21 cellular contexts compared by ENCODE assay signal in genomic region chr7:4010923-4011656, GRCh38.
DNase-seq lines count a peak whose midpoint lies in the region; ATAC-seq and TF ChIP-seq lines count a peak whose summit lies in the region.
"Had no signal": no experiment of that assay in that cellular context is flagged by ENCODE, and none has a peak within 500 bp of the region (broad histone marks: within the 10 kb centered on the region; RNA-seq: fewer than 3 reads in every experiment).

No MANE protein-coding gene starts in this region.

- H2AK5ac ChIP-seq in neuronal stem cell (ENCODE audit: low read depth, low read length) = no peak overlapping the region

- no peak overlapping the region for H3K9ac ChIP-seq in neuronal stem cell (ENCODE audit: low read depth, low read length, poor library complexity)
- H3K9ac ChIP-seq: KMS-11 had no signal

- no peaks in the 10 kb centered on the region for H3K79me2 ChIP-seq in GM23338 (replicated peaks; ENCODE audit: insufficient read depth)

- no peak overlapping the region for H3K14ac ChIP-seq in neuronal stem cell (ENCODE audit: low read length)

- H3K4me1 Mint-ChIP-seq in GM23338 = peaks cover 60% of the 10 kb centered on the region
- peaks cover 69% of the 10 kb centered on the region for H3K4me1 Mint-ChIP-seq in WTC11
- no peaks in the 10 kb centered on the region for H3K4me1 Mint-ChIP-seq in chondrocyte (ENCODE audit: low read depth)
- H3K4me1 Mint-ChIP-seq: B cell, CD14-positive monocyte had no signal

- H4K20me1 ChIP-seq in GM23338 (replicated peaks; ENCODE audit: insufficient read depth) = no peaks in the 10 kb centered on the region

- H3K4ac ChIP-seq in neuronal stem cell (ENCODE audit: low read length) = no peak overlapping the region

- H3K4me3 Mint-ChIP-seq in GM23338 (no peak overlapping the region), WTC11 (no peak overlapping the region), chondrocyte (ENCODE audit: unreplicated experiment) (no peak overlapping the region)
- H3K4me3 Mint-ChIP-seq: B cell, CD14-positive monocyte had no signal

- H3K27me3 Mint-ChIP-seq in GM23338 (ENCODE audit: insufficient read depth, low read depth, poor library complexity) (peaks cover 4% of the 10 kb centered on the region), WTC11 (ENCODE audit: low read depth) (peaks cover under 1% of the 10 kb centered on the region; the same call in 1 of the 2 replicates), chondrocyte (ENCODE audit: low read depth) (no peaks in the 10 kb centered on the region)

- H3K27me3 ChIP-seq in GM23338 (ENCODE audit: insufficient read depth) = no peaks in the 10 kb centered on the region
- no peaks in the 10 kb centered on the region for H3K27me3 ChIP-seq in neuronal stem cell (ENCODE audit: control insufficient read depth in 3 of 3, insufficient read depth in 3 of 3, low read depth in 1 of 3, low read length in 3 of 3)
- H3K27me3 ChIP-seq: SJCRH30 had no signal

- H3F3A ChIP-seq in GM23338 (replicated peaks; ENCODE audit: low read depth) = peaks cover 7% of the 10 kb centered on the region; the same call in 1 of the 2 replicates

- no peak overlapping the region for H4K91ac ChIP-seq in neuronal stem cell (ENCODE audit: low read depth, low read length, poor library complexity)

- no CpG with 5 or more reads among the region's 30 CpGs for whole genome bisulfite sequencing in neuronal stem cell (ENCODE audit: extremely low coverage in 2 of 2, insufficient read length in 2 of 2, insufficient replicate concordance in 1 of 2), 2 donors

- TF ChIP-seq CTCF in GM23338 (conservative IDR thresholded peaks at IDR 0.05; ENCODE audit: low read depth in 2 of 2) = no peak
- no peak for TF ChIP-seq CTCF in WTC11 (IDR thresholded peaks at IDR 0.05)
- TF ChIP-seq CTCF in chondrocyte (IDR thresholded peaks at IDR 0.05) = no peak

- H3K27ac ChIP-seq in GM23338 (ENCODE audit: low read depth) (peak overlapping the region; percentile 75), neuronal stem cell (replicated peaks; ENCODE audit: low read length) (no peak overlapping the region)
- H3K27ac ChIP-seq: A549, KMS-11, SJCRH30 had no signal

- no peak overlapping the region for H3K4me3 ChIP-seq in GM23338
- H3K4me3 ChIP-seq in neuronal stem cell (ENCODE audit: low read length in 2 of 2) = no peak overlapping the region
- H3K4me3 ChIP-seq: A549, SJCRH30 had no signal

- H3K9me3 Mint-ChIP-seq in GM23338 = no peaks in the 10 kb centered on the region
- peaks cover 4% of the 10 kb centered on the region for H3K9me3 Mint-ChIP-seq in WTC11
- no peaks in the 10 kb centered on the region for H3K9me3 Mint-ChIP-seq in chondrocyte (ENCODE audit: low read depth)

- peaks cover 9% of the 10 kb centered on the region for H3K36me3 Mint-ChIP-seq in GM23338 (ENCODE audit: low read depth)
- H3K36me3 Mint-ChIP-seq in WTC11 = peaks cover 9% of the 10 kb centered on the region
- H3K36me3 Mint-ChIP-seq in chondrocyte (ENCODE audit: low read depth) = peaks cover 6% of the 10 kb centered on the region
- H3K36me3 Mint-ChIP-seq: CD14-positive monocyte had no signal

- POLR2A ChIA-PET in WTC11 (lab: Charles Lee) = no interaction called here

- H3K23ac ChIP-seq in neuronal stem cell (ENCODE audit: low read depth, low read length, poor library complexity) = no peak overlapping the region

- H3K36me3 ChIP-seq in GM23338 (ENCODE audit: insufficient read depth) = no peaks in the 10 kb centered on the region
- H3K36me3 ChIP-seq in neuronal stem cell (replicated peaks in 1 of 2; ENCODE audit: control insufficient read depth in 2 of 2, insufficient read depth in 2 of 2, low read length in 2 of 2) = peaks cover 0 to 6% of the 10 kb centered on the region in 2 donors
- H3K36me3 ChIP-seq: SJCRH30 had no signal

- H2BK12ac ChIP-seq in neuronal stem cell (ENCODE audit: low read length) = no peak overlapping the region

- H3K4me1 ChIP-seq in GM23338 (ENCODE audit: insufficient read depth) (peaks cover 56% of the 10 kb centered on the region), neuronal stem cell (ENCODE audit: control insufficient read depth in 2 of 2, insufficient read depth in 1 of 2, low read depth in 1 of 2, low read length in 2 of 2) (peaks cover 3 to 11% of the 10 kb centered on the region in 2 donors)
- H3K4me1 ChIP-seq: A549, SJCRH30 had no signal

- no peak overlapping the region for H2BK5ac ChIP-seq in neuronal stem cell (ENCODE audit: low read length)

- DNase-seq in GM23338 (ENCODE audit: low spot score) (no peak), WTC11 (ENCODE audit: low spot score) (no peak), left lobe of liver (ENCODE audit: low spot score) (peak; percentile 37), neuronal stem cell (ENCODE audit: low spot score) (no peak), ureter (ENCODE audit: low spot score) (no peak), chondrocyte (ENCODE audit: low spot score) (no peak)
- DNase-seq: EL, HCEC 1CT, IMR-90, NCI-H1105, NCI-H146, NCI-H2029, NCI-H526, OCI-M1, SJCRH30 had no signal

- peak; percentile 41 for ATAC-seq in GM23338
- ATAC-seq in WTC11 = peak; percentile 45; the same call in 1 of the 2 replicates
- ATAC-seq in left lobe of liver = no peak
- no peak for ATAC-seq in GM19467 (IDR thresholded peaks at IDR 0.05; ENCODE audit: unreplicated experiment)
- ATAC-seq in GM18502 (IDR thresholded peaks at IDR 0.05; ENCODE audit: poor library complexity, unreplicated experiment) = no peak
- ATAC-seq: A549 had no signal

- no peak overlapping the region for H3K27ac Mint-ChIP-seq in GM23338
- H3K27ac Mint-ChIP-seq in WTC11 = peak overlapping the region; percentile 63
- no peak overlapping the region for H3K27ac Mint-ChIP-seq in chondrocyte (ENCODE audit: unreplicated experiment)
- H3K27ac Mint-ChIP-seq: B cell, CD14-positive monocyte had no signal

- H2BK120ac ChIP-seq in neuronal stem cell (ENCODE audit: low read depth, low read length) = no peak overlapping the region

- H4K8ac ChIP-seq in neuronal stem cell (ENCODE audit: low read depth, low read length) = no peak overlapping the region

- CTCF ChIA-PET in WTC11 (lab: Charles Lee) = interaction anchor here (0.6 to 3.0 kb wide), 4 partner anchors 11 to 56 kb away, joined by 3 to 11 read pairs (median 4); no protein-coding TSS in a partner anchor

- no peaks in the 10 kb centered on the region for H3K9me3 ChIP-seq in neuronal stem cell (replicated peaks in 1 of 2; ENCODE audit: control insufficient read depth in 2 of 2, insufficient read depth in 1 of 2, low read depth in 1 of 2, low read length in 2 of 2)
- H3K9me3 ChIP-seq: A549, SJCRH30 had no signal

- peak overlapping the region; percentile 38; the same call in 1 of the 2 replicates for H2AFZ ChIP-seq in GM23338
- no peak overlapping the region for H2AFZ ChIP-seq in neuronal stem cell (ENCODE audit: low read length)

- peaks cover 3% of the 10 kb centered on the region; the same call in 1 of the 2 replicates for H3K9me2 ChIP-seq in GM23338 (ENCODE audit: insufficient read depth)

- peak overlapping the region; percentile 60 for H2BK15ac ChIP-seq in neuronal stem cell (ENCODE audit: low read length)

- H3K79me1 ChIP-seq in neuronal stem cell (ENCODE audit: low read depth, low read length) = no peaks in the 10 kb centered on the region

- peak overlapping the region; percentile 39 for H3K18ac ChIP-seq in neuronal stem cell (ENCODE audit: low read length)

- no peak overlapping the region for H3K4me2 ChIP-seq in GM23338
- no peak overlapping the region for H3K4me2 ChIP-seq in neuronal stem cell (ENCODE audit: insufficient read depth, low read length, poor library complexity, severe bottlenecking)
- H3K4me2 ChIP-seq: A549, KMS-11 had no signal

TF ChIP-seq in GM23338, 12 proteins besides CTCF, POLR2A, EP300 and RAD21 (continues in another document):
- TF ChIP-seq POLR2AphosphoS5 (IDR thresholded peaks at IDR 0.05; ENCODE audit: low read depth) (no peak), NANOG (IDR thresholded peaks at IDR 0.05; ENCODE audit: borderline replicate concordance) (no peak), EZH2phosphoT487 (IDR thresholded peaks at IDR 0.05; ENCODE audit: unreplicated experiment) (no peak), ETS1 (IDR thresholded peaks at IDR 0.05) (no peak), STAT1 (IDR thresholded peaks at IDR 0.05; ENCODE audit: unreplicated experiment) (no peak)

TF ChIP-seq in WTC11, 78 proteins besides CTCF, POLR2A, EP300 and RAD21 (continues in another document):
- TF ChIP-seq ZNF138 (CRISPR knock-in tag; conservative IDR thresholded peaks at IDR 0.05) (no peak), JAZF1 (CRISPR knock-in tag; IDR thresholded peaks at IDR 0.05) (no peak), ATF2 (CRISPR knock-in tag; IDR thresholded peaks at IDR 0.05; ENCODE audit: borderline replicate concordance, low read depth) (no peak), ZMAT4 (CRISPR knock-in tag; IDR thresholded peaks at IDR 0.05) (no peak), FOXK1 (CRISPR knock-in tag; IDR thresholded peaks at IDR 0.05) (no peak), ZNF317 (CRISPR knock-in tag; IDR thresholded peaks at IDR 0.05; ENCODE audit: borderline replicate concordance, low read depth) (no peak), OVOL2 (CRISPR knock-in tag; IDR thresholded peaks at IDR 0.05; ENCODE audit: borderline replicate concordance) (no peak), JUN (CRISPR knock-in tag; IDR thresholded peaks at IDR 0.05) (no peak), EMX1 (CRISPR knock-in tag; IDR thresholded peaks at IDR 0.05) (no peak)

Comparison
In these comparisons a context has a peak if more than half of its experiments do, and no peak if none do; other contexts are left out.
1. ATAC-seq: peak in GM23338 (single experiment) and WTC11 (single experiment); none in left lobe of liver (single experiment), GM19467 (single experiment) and GM18502 (single experiment).